ENCODE assay signal across 1 cellular context in the genomic region with DNA sequence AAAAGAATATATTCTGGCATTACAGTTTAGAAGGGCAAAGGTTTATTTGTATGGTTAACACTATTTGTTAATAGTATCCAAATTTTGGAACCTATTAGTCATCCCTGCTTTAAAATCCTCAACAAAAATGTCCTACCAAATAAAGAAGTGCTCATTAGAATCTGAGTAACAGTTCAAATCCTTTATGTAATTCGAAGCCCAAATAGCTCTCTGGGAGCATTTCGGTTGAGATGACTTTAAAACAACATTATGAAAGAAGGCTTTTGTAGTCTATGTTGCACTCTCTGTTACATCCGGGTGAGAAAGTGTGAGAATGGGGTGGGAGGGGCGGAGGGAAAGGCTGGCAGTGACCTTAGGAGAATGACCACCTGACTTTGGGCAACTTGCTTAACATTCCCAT.
TF ChIP-seq lines count a peak whose summit lies in the region.

No MANE protein-coding gene starts in this region.

TF ChIP-seq in HepG2, 621 proteins besides CTCF, POLR2A, EP300 and RAD21:
- no peak for TF ChIP-seq ATF4 (CRISPR knock-in tag; IDR thresholded peaks at IDR 0.05)
- no peak for TF ChIP-seq E2F1 (CRISPR knock-in tag; IDR thresholded peaks at IDR 0.05)
- no peak for TF ChIP-seq KLF9 (CRISPR knock-in tag; IDR thresholded peaks at IDR 0.05; ENCODE audit: low read depth)
- TF ChIP-seq TOPORS (CRISPR knock-in tag; IDR thresholded peaks at IDR 0.05) = no peak
- no peak for TF ChIP-seq IKZF1 (IDR thresholded peaks at IDR 0.05)
- TF ChIP-seq, protein P1, sequence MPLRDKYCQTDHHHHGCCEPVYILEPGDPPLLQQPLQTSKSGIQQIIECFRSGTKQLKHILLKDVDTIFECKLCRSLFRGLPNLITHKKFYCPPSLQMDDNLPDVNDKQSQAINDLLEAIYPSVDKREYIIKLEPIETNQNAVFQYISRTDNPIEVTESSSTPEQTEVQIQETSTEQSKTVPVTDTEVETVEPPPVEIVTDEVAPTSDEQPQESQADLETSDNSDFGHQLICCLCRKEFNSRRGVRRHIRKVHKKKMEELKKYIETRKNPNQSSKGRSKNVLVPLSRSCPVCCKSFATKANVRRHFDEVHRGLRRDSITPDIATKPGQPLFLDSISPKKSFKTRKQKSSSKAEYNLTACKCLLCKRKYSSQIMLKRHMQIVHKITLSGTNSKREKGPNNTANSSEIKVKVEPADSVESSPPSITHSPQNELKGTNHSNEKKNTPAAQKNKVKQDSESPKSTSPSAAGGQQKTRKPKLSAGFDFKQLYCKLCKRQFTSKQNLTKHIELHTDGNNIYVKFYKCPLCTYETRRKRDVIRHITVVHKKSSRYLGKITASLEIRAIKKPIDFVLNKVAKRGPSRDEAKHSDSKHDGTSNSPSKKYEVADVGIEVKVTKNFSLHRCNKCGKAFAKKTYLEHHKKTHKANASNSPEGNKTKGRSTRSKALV (CRISPR knock-in tag; IDR thresholded peaks at IDR 0.05) = no peak
- no peak for TF ChIP-seq ZNF737 (CRISPR knock-in tag; IDR thresholded peaks at IDR 0.05; ENCODE audit: borderline replicate concordance)
- no peak for TF ChIP-seq ZNF501 (CRISPR knock-in tag; IDR thresholded peaks at IDR 0.05)
- TF ChIP-seq KDM1A (CRISPR knock-in tag; IDR thresholded peaks at IDR 0.05) = no peak
- TF ChIP-seq ZKSCAN5 (CRISPR knock-in tag; IDR thresholded peaks at IDR 0.05) = no peak
- no peak for TF ChIP-seq ZNF75D (CRISPR knock-in tag; IDR thresholded peaks at IDR 0.05; ENCODE audit: borderline replicate concordance)
- TF ChIP-seq ZNF605 (CRISPR knock-in tag; IDR thresholded peaks at IDR 0.05) = no peak
- TF ChIP-seq ZNF670 (CRISPR knock-in tag; IDR thresholded peaks at IDR 0.05; ENCODE audit: borderline replicate concordance) = no peak
- TF ChIP-seq ZNF850 (CRISPR knock-in tag; conservative IDR thresholded peaks at IDR 0.05) = no peak
- no peak for TF ChIP-seq ARNT2 (CRISPR knock-in tag; IDR thresholded peaks at IDR 0.05; ENCODE audit: low read depth)
- no peak for TF ChIP-seq SP1 (IDR thresholded peaks at IDR 0.05)
- no peak for TF ChIP-seq SP1 (CRISPR knock-in tag; IDR thresholded peaks at IDR 0.05)
